Comparison of ENCODE assay signal across 9 cellular contexts in genomic region chr16:495127-495748, GRCh38. TPM values are rescaled to one million over a fixed set of nuclear protein-coding genes. Genes with fewer than 3 reads are reported as not detected.
DNase-seq lines count a peak whose midpoint lies in the region; ATAC-seq, FAIRE-seq and TF ChIP-seq lines count a peak whose summit lies in the region.
"Had no signal": no experiment of that assay in that cellular context is flagged by ENCODE, and none has a peak within 500 bp of the region (broad histone marks: within the 10 kb centered on the region; RNA-seq: fewer than 3 reads in every experiment).

No MANE protein-coding gene starts in this region.

- peak; percentile 34 for ATAC-seq in CD8-positive, alpha-beta T cell
- ATAC-seq in HG03439 (IDR thresholded peaks at IDR 0.05; ENCODE audit: unreplicated experiment) (no peak), HG02973 (IDR thresholded peaks at IDR 0.05; ENCODE audit: unreplicated experiment) (no peak), GM21619 (IDR thresholded peaks at IDR 0.05; ENCODE audit: unreplicated experiment) (no peak)

- H4K91ac ChIP-seq in H1 (replicated peaks; ENCODE audit: insufficient read length, low read length), result no peak overlapping the region

- no peak overlapping the region for H3K23ac ChIP-seq in H1 (ENCODE audit: insufficient read length)

- H3K14ac ChIP-seq in H1 (ENCODE audit: insufficient read length), result no peak overlapping the region

- H3K27me3 ChIP-seq in CD8-positive, alpha-beta T cell (ENCODE audit: insufficient read depth, low read length), result no peaks in the 10 kb centered on the region
- H3K27me3 ChIP-seq in H1 (replicated peaks in 1 of 4; ENCODE audit: control insufficient read depth in 3 of 4, extremely low read depth in 1 of 4, insufficient read depth in 3 of 4, low read length in 3 of 4) (no peaks in the 10 kb centered on the region), osteoblast (ENCODE audit: insufficient read depth, low read length) (no peaks in the 10 kb centered on the region)

- H2AK5ac ChIP-seq in H1 (ENCODE audit: low read depth, low read length), result no peak overlapping the region

- H3K9ac ChIP-seq in H1 (replicated peaks in 1 of 4; ENCODE audit: extremely low read depth in 1 of 4, low read depth in 3 of 4, low read length in 3 of 4), result no peak overlapping the region

- no peaks in the 10 kb centered on the region for H3K79me1 ChIP-seq in H1 (ENCODE audit: low read depth, low read length)

- no peak overlapping the region for H2BK20ac ChIP-seq in H1 (ENCODE audit: low read length)

- FAIRE-seq in H1 (lab: Jason Lieb, UNC), result no peak

- no peak for TF ChIP-seq POLR2A in H1 (IDR thresholded peaks at IDR 0.05; ENCODE audit: control extremely low read depth in 1 of 2, low read depth in 2 of 2, low read length in 2 of 2)

- no peaks in the 10 kb centered on the region for H3K27me3 Mint-ChIP-seq in CD8-positive, alpha-beta T cell (ENCODE audit: low read depth)

- no peaks in the 10 kb centered on the region for H3K79me2 ChIP-seq in H1 (ENCODE audit: control insufficient read depth in 1 of 2, insufficient read depth in 2 of 2, low read length in 2 of 2)
- no peaks in the 10 kb centered on the region for H3K79me2 ChIP-seq in osteoblast (ENCODE audit: insufficient read depth, low read length)

- TF ChIP-seq RAD21 in H1 (IDR thresholded peaks at IDR 0.05 in 1 of 2, conservative IDR thresholded peaks at IDR 0.05 in 1 of 2; ENCODE audit: low read depth in 2 of 2, low read length in 2 of 2), result peak; percentile 62 to 67

- H3K18ac ChIP-seq in H1 (ENCODE audit: extremely low read depth, low read length), result no peak overlapping the region

- H3K27ac Mint-ChIP-seq in CD8-positive, alpha-beta T cell, result no peak overlapping the region
- H3K27ac Mint-ChIP-seq: T-helper 1 cell treated with Interleukin-12 subunit alpha and Interleukin-12 subunit beta and Interleukin-4 antibody, amounts not matched to agents 30 μg/mL and 1 μg/mL, for 36 hours had no signal

- H3K27ac ChIP-seq in CD8-positive, alpha-beta T cell (ENCODE audit: low read depth, low read length), result no peak overlapping the region
- H3K27ac ChIP-seq in H1 (ENCODE audit: low read depth, low read length) (no peak overlapping the region), osteoblast (ENCODE audit: low read depth, low read length) (no peak overlapping the region)

- intact Hi-C loops in CD8-positive, alpha-beta T cell (cut with DNase I, micrococcal nuclease), result no loop called here

- no peaks in the 10 kb centered on the region for H3K9me3 Mint-ChIP-seq in CD8-positive, alpha-beta T cell
- H3K9me3 Mint-ChIP-seq: T-helper 1 cell treated with Interleukin-12 subunit alpha and Interleukin-12 subunit beta and Interleukin-4 antibody, amounts not matched to agents 30 μg/mL and 1 μg/mL, for 36 hours had no signal

- H3K9me3 ChIP-seq in CD8-positive, alpha-beta T cell (ENCODE audit: low read length), result no peaks in the 10 kb centered on the region
- H3K9me3 ChIP-seq in H1 (ENCODE audit: insufficient read depth in 2 of 2, low read depth in 1 of 2, low read length in 1 of 2) (no peaks in the 10 kb centered on the region), osteoblast (ENCODE audit: low read depth, low read length) (no peaks in the 10 kb centered on the region)

- H3K4me3 Mint-ChIP-seq in CD8-positive, alpha-beta T cell, result no peak overlapping the region
- H3K4me3 Mint-ChIP-seq: T-helper 1 cell treated with Interleukin-12 subunit alpha and Interleukin-12 subunit beta and Interleukin-4 antibody, amounts not matched to agents 30 μg/mL and 1 μg/mL, for 36 hours had no signal

- no peak for DNase-seq in CD8-positive, alpha-beta T cell
- DNase-seq in GM12865 (ENCODE audit: low read depth), result peak; percentile 66
- DNase-seq in OCI-M1 (lab: John Stamatoyannopoulos, UW), result peak; percentile 16
- DNase-seq in H1 (ENCODE audit: low read depth in 1 of 2, low spot score in 2 of 2), result peak; percentile 41 to 80
- peak; percentile 94 for DNase-seq in osteoblast (ENCODE audit: insufficient read length, low spot score, missing footprints)

- peak overlapping the region; percentile 5 for H4K5ac ChIP-seq in H1 (ENCODE audit: insufficient read length, low read depth, low read length)

- POLR2A ChIA-PET in CD8-positive, alpha-beta T cell (lab: Charles Lee), result interaction anchor here (0.5 kb wide), 1 partner anchor 273 kb away, joined by 3 read pairs; no protein-coding TSS in a partner anchor
- POLR2A ChIA-PET in H1 (lab: Charles Lee; ENCODE audit: partially characterized antibody), result interaction anchor here (0.7 to 1.1 kb wide), 4 partner anchors 27 to 111 kb away, joined by 3 read pairs; no protein-coding TSS in a partner anchor

- no peaks in the 10 kb centered on the region for H3K23me2 ChIP-seq in H1 (ENCODE audit: low read depth, low read length)

- H2AFZ ChIP-seq in H1 (ENCODE audit: low read length) (no peak overlapping the region), osteoblast (ENCODE audit: low read length) (no peak overlapping the region)

- no peak overlapping the region for H2BK120ac ChIP-seq in H1 (replicated peaks; ENCODE audit: low read depth, low read length)

- no peak overlapping the region; the same call in 1 of the 2 replicates for H2BK5ac ChIP-seq in H1 (ENCODE audit: low read depth, low read length)

- no peaks in the 10 kb centered on the region for H3K4me1 ChIP-seq in CD8-positive, alpha-beta T cell (ENCODE audit: insufficient read depth, low read length)
- H3K4me1 ChIP-seq in H1 (replicated peaks in 1 of 4; ENCODE audit: control insufficient read depth in 3 of 4, insufficient read depth in 4 of 4, low read length in 3 of 4), result peaks cover 6 to 9% (median 7%) of the 10 kb centered on the region in 4 experiments
- no peaks in the 10 kb centered on the region for H3K4me1 ChIP-seq in osteoblast (ENCODE audit: insufficient read depth, low read length)

- H3K56ac ChIP-seq in H1 (replicated peaks; ENCODE audit: insufficient read length, low read depth, low read length), result no peak overlapping the region

- no peaks in the 10 kb centered on the region for H3K36me3 ChIP-seq in CD8-positive, alpha-beta T cell (ENCODE audit: insufficient read depth, low read length)
- H3K36me3 ChIP-seq in H1 (ENCODE audit: control insufficient read depth in 2 of 4, insufficient read depth in 4 of 4, low read length in 3 of 4) (no peaks in the 10 kb centered on the region), osteoblast (ENCODE audit: insufficient read depth, low read length) (peaks cover 20% of the 10 kb centered on the region)

- TF ChIP-seq CTCF in CD8-positive, alpha-beta T cell (IDR thresholded peaks at IDR 0.05), result no peak
- TF ChIP-seq CTCF in GM12865 (IDR thresholded peaks at IDR 0.05; ENCODE audit: insufficient read depth, low read depth, low read length, missing control alignments), result peak; percentile 31
- peak; percentile 70 to 78 (median 74) for TF ChIP-seq CTCF in H1 (IDR thresholded peaks at IDR 0.05; ENCODE audit: control extremely low read depth in 1 of 3, insufficient read depth in 1 of 3, low read depth in 1 of 3, low read length in 3 of 3)
- peak; percentile 42 for TF ChIP-seq CTCF in osteoblast (IDR thresholded peaks at IDR 0.05; ENCODE audit: extremely low read depth, low read depth, low read length)

- CTCF ChIA-PET in CD8-positive, alpha-beta T cell (lab: Charles Lee), result interaction anchor here (1.1 kb wide), 1 partner anchor 103 kb away, joined by 4 read pairs; no protein-coding TSS in a partner anchor
- CTCF ChIA-PET in H1 (lab: Charles Lee; ENCODE audit: partially characterized antibody), result interaction anchor here (0.7 to 2.6 kb wide), 23 partner anchors 9 to 191 kb away, joined by 3 to 24 read pairs (median 4); partner anchors contain the start of gene RAB11FIP3

- H2BK15ac ChIP-seq in H1 (ENCODE audit: low read length), result no peak overlapping the region

- H3K36me3 Mint-ChIP-seq in CD8-positive, alpha-beta T cell, result peaks cover 24% of the 10 kb centered on the region

- H3K4me1 Mint-ChIP-seq in CD8-positive, alpha-beta T cell (ENCODE audit: low read depth), result no peaks in the 10 kb centered on the region

- WGBS in H1 (ENCODE audit: extremely low coverage in 1 of 2, insufficient coverage in 1 of 2, insufficient read length in 1 of 2, insufficient replicate concordance in 2 of 2, low coverage in 1 of 2, low lambda C conversion rate in 2 of 2, missing lambda C conversion rate in 1 of 2), 2 experiments, result 75% methylated on average over 11 of the region's 11 CpGs; no CpG with 5 or more reads in 1 of the 2 experiments

- H4K20me1 ChIP-seq in H1 (replicated peaks in 1 of 2; ENCODE audit: control insufficient read depth in 1 of 2, insufficient read depth in 2 of 2, low read length in 2 of 2) (peaks cover 0 to 3% of the 10 kb centered on the region in 2 experiments), osteoblast (ENCODE audit: insufficient read depth, low read length) (no peaks in the 10 kb centered on the region)

- no peak overlapping the region for H3K4ac ChIP-seq in H1 (replicated peaks; ENCODE audit: insufficient read length, low read depth, low read length)

- no peak overlapping the region for H2BK12ac ChIP-seq in H1 (ENCODE audit: low read depth, low read length)

- no peak overlapping the region for H4K8ac ChIP-seq in H1 (ENCODE audit: extremely low read depth, insufficient read depth, low read length)

- no peak overlapping the region for H3K4me3 ChIP-seq in CD8-positive, alpha-beta T cell (ENCODE audit: low read depth, low read length)
- H3K4me3 ChIP-seq in GM12865 (ENCODE audit: low read depth, low read length), result no peak overlapping the region
- no peak overlapping the region for H3K4me3 ChIP-seq in H1 (ENCODE audit: extremely low read depth in 1 of 4, insufficient read depth in 2 of 4, low read depth in 3 of 4, low read length in 4 of 4)
- H3K4me3 ChIP-seq in osteoblast (ENCODE audit: insufficient read depth, low read length), result no peak overlapping the region

- H3K4me2 ChIP-seq in H1 (ENCODE audit: insufficient read depth in 1 of 2, low read depth in 2 of 2, low read length in 2 of 2) (no peak overlapping the region), osteoblast (ENCODE audit: insufficient read depth, low read length) (no peak overlapping the region)

- TF ChIP-seq EP300 in H1 (IDR thresholded peaks at IDR 0.05; ENCODE audit: borderline replicate concordance in 1 of 2, low read depth in 2 of 2, low read length in 2 of 2), result no peak

TF ChIP-seq in H1, 55 proteins besides CTCF, POLR2A, EP300 and RAD21 (continues in another document):
- TF ChIP-seq CREB1 (IDR thresholded peaks at IDR 0.05), result peak; percentile 48; the same call in 1 of the 2 replicates
- TF ChIP-seq TBP (IDR thresholded peaks at IDR 0.05; ENCODE audit: low read depth, low read length), result 0 out of 2 replicates have a peak, but pooled peaks have one; percentile 31

RNA-seq across cellular contexts. Expression of gene CAPN15, which starts 32.3 kb away (rescaled TPM):
- total RNA-seq in CD8-positive, alpha-beta T cell, result 10 to 100 TPM; 40.5 to 43.6 TPM
- total RNA-seq in H1 (2021; fragmentation: NEBNext Ultra II Directional; extraction: Animal tissue kit (Norgen Biotek cat#: 25700)), result 74.6 and 76.9 TPM in 2 replicates
- polyA plus RNA-seq in H1 (2011; rRNA removed), result 38.9 and 68.4 TPM in 2 replicates
- polyA plus RNA-seq in H1 (2011; cell fraction: cytosol; rRNA removed), result 40.1 TPM
- polyA plus RNA-seq in H1 (2011; cell fraction: nucleus; rRNA removed), result 97.9 TPM
- polyA plus RNA-seq in H1 (2012, experiment 1 of 2), result 28.0 to 47.8 TPM (median 43.1 TPM) in 4 replicates
- 29.7 TPM for polyA plus RNA-seq in H1 (2012, experiment 2 of 2)
- polyA plus RNA-seq in H1 (2013, experiment 1 of 2), result 37.4 TPM
- polyA plus RNA-seq in H1 (2013, experiment 2 of 2), result 36.4 TPM
- 13.1 and 15.2 TPM in 2 replicates for polyA minus RNA-seq in H1 (2011; rRNA and poly(A)+ RNA removed)
- 74.6 TPM for polyA minus RNA-seq in H1 (2011; cell fraction: cytosol; rRNA and poly(A)+ RNA removed)
- 33.7 TPM for polyA minus RNA-seq in H1 (2011; cell fraction: nucleus; rRNA and poly(A)+ RNA removed)
- total RNA-seq in osteoblast, result 25.3 and 27.1 TPM in 2 replicates

Comparison
In these comparisons a context has a peak if more than half of its experiments do, and no peak if none do; other contexts are left out.
1. DNase-seq: peak in GM12865 (single experiment), OCI-M1 (single experiment), H1 (2 of 2) and osteoblast (single experiment); none in CD8-positive, alpha-beta T cell (0 of 7).